In genomic region chr15:45668386-45668785, GRCh38 we compare ENCODE assay signal across 33 cellular contexts.
"Had no signal": no experiment of that assay in that cellular context is flagged by ENCODE, and none has a peak within 500 bp of the region (broad histone marks: within the 10 kb centered on the region; RNA-seq: fewer than 3 reads in every experiment).

No MANE protein-coding gene starts in this region.

- H3K4me1 Mint-ChIP-seq: activated B cell treated with CpG ODN at 0.5 μM for 24 hours had no signal

- H3K27ac Mint-ChIP-seq: activated B cell treated with CpG ODN at 0.5 μM for 24 hours; activated CD8-positive, alpha-beta T cell treated with anti-CD3 and anti-CD28 coated beads for 36 hours; activated naive CD8-positive, alpha-beta T cell; activated T-helper 1 cell treated with anti-CD3 and anti-CD28 coated beads, Interleukin-12 subunit alpha, Interleukin-12 subunit beta, Interleukin-2, Interleukin-4 antibody, amounts not matched to agents 30 ng/mL and 10 ng/mL and 1 ng/mL, durations not matched to agents 14 hours and 24 hours and 36 hours had no signal

- H3K4me3 ChIP-seq: ascending aorta, cardiac muscle cell, K562, PC-9 had no signal

- H3K9me3 ChIP-seq: ascending aorta had no signal

- DNase-seq: activated B cell treated with CpG ODN at 0.5 μM for 24 hours; activated CD4-positive, alpha-beta T cell treated with anti-CD3 and anti-CD28 coated beads for 48 hours; activated CD4-positive, alpha-beta T cell treated with anti-CD3 and anti-CD28 coated beads, Interleukin-2, amount 50 U/mL, for 4 hours; activated CD4-positive, CD25-positive, alpha-beta regulatory T cell treated with anti-CD3 and anti-CD28 coated beads, Interleukin-2, amount 50 U/mL, for 72 hours; activated CD8-positive, alpha-beta T cell treated with anti-CD3 and anti-CD28 coated beads for 36 hours; activated naive CD4-positive, alpha-beta T cell treated with anti-CD3 and anti-CD28 coated beads, Interleukin-2, amount 10 ng/mL, durations not matched to agents 7 days and 5 days; activated T-cell treated with anti-CD3 and anti-CD28 coated beads, Interleukin-2, amount 50 U/mL, for 1 hour; amygdala; NCI-H1092 treated with DMSO at 0.1 percent for 48 hours; NCI-H1417; NCI-H146; NCI-H187; NCI-H2029 treated with DMSO at 0.1 percent for 48 hours; NCI-H2107; NCI-H2171; NCI-H510A; NCI-H526; NCI-H748 treated with DMSO at 0.1 percent for 48 hours; NK-92 treated with Interleukin-12 subunit alpha and Interleukin-12 subunit beta, amount 100 ng/mL, for 24 hours; PC-9; SW 1271; T-helper 1 cell; T-helper 2 cell; T-helper 9 cell had no signal

- H3K27ac ChIP-seq: ascending aorta, cardiac muscle cell, PC-9, RWPE1, VCaP had no signal

- ATAC-seq: activated CD8-positive, alpha-beta T cell treated with anti-CD3 and anti-CD28 coated beads for 36 hours; K562; Right ventricle myocardium inferior had no signal

- H3K36me3 ChIP-seq: cardiac muscle cell had no signal

- H3K27me3 Mint-ChIP-seq: activated B cell treated with CpG ODN at 0.5 μM for 24 hours; activated CD8-positive, alpha-beta T cell treated with anti-CD3 and anti-CD28 coated beads for 36 hours; activated naive CD4-positive, alpha-beta T cell treated with anti-CD3 and anti-CD28 coated beads, Interleukin-2, amount 10 ng/mL, durations not matched to agents 7 days and 5 days; activated naive CD8-positive, alpha-beta T cell; central memory CD8-positive, alpha-beta T cell had no signal

- H3K4me3 Mint-ChIP-seq: activated B cell treated with CpG ODN at 0.5 μM for 24 hours; activated CD8-positive, alpha-beta T cell treated with anti-CD3 and anti-CD28 coated beads for 36 hours; activated naive CD4-positive, alpha-beta T cell treated with anti-CD3 and anti-CD28 coated beads, Interleukin-2, amount 10 ng/mL, durations not matched to agents 7 days and 5 days; activated naive CD8-positive, alpha-beta T cell; activated T-helper 1 cell treated with anti-CD3 and anti-CD28 coated beads, Interleukin-12 subunit alpha, Interleukin-12 subunit beta, Interleukin-2, Interleukin-4 antibody, amounts not matched to agents 30 ng/mL and 10 ng/mL and 1 ng/mL, durations not matched to agents 14 hours and 24 hours and 36 hours; central memory CD8-positive, alpha-beta T cell had no signal

- H3K27me3 ChIP-seq: ascending aorta, cardiac muscle cell had no signal

- H3K9me3 Mint-ChIP-seq: activated B cell treated with CpG ODN at 0.5 μM for 24 hours; activated CD8-positive, alpha-beta T cell treated with anti-CD3 and anti-CD28 coated beads for 36 hours; activated naive CD4-positive, alpha-beta T cell treated with anti-CD3 and anti-CD28 coated beads, Interleukin-2, amount 10 ng/mL, durations not matched to agents 7 days and 5 days had no signal
